In genomic region chr2:37156071-37156856, GRCh38 we compare ENCODE assay signal across 8 cellular contexts. TPM values are rescaled to one million over a fixed set of nuclear protein-coding genes. Genes with fewer than 3 reads are reported as not detected.
DNase-seq lines count a peak whose midpoint lies in the region; ATAC-seq, FAIRE-seq and TF ChIP-seq lines count a peak whose summit lies in the region.

No MANE protein-coding gene starts in this region.

- peaks cover 5% of the 10 kb centered on the region for H3K4me1 ChIP-seq in smooth muscle cell (ENCODE audit: low read depth)

- ATAC-seq in GM19397 (IDR thresholded peaks at IDR 0.05; ENCODE audit: unreplicated experiment), result peak; percentile 41
- ATAC-seq in T-cell (replicated peaks in 1 of 4), result peak; percentile 21 to 33 (median 24)

- POLR2A ChIA-PET in T-cell (lab: Charles Lee), result interaction anchor here (0.5 to 0.6 kb wide), 4 partner anchors 65 to 1595 kb away, joined by 3 to 6 read pairs (median 4); no protein-coding TSS in a partner anchor

- no peaks in the 10 kb centered on the region for H3K9me3 ChIP-seq in smooth muscle cell (replicated peaks; ENCODE audit: low read depth)

- TF ChIP-seq CTCF in bronchial epithelial cell (IDR thresholded peaks at IDR 0.05; ENCODE audit: insufficient read depth, low read length, severe bottlenecking) (no peak), smooth muscle cell (IDR thresholded peaks at IDR 0.05; ENCODE audit: borderline replicate concordance, insufficient read depth, poor library complexity, severe bottlenecking) (no peak)

- no peaks in the 10 kb centered on the region for H3K27me3 Mint-ChIP-seq in T-cell

- DNase-seq in Caki2 (ENCODE audit: low read depth) (peak; percentile 46), HS-27A (ENCODE audit: low read depth) (peak; percentile 19), T-cell (peak in 19 of 34 experiments; percentile 4 to 26 (median 16)), bronchial epithelial cell (ENCODE audit: low read depth) (peak; percentile 26), islet precursor cell (peak; percentile 80), smooth muscle cell (lab: John Stamatoyannopoulos, UW; ENCODE audit: unreplicated experiment) (peak; percentile 43)
- DNase-seq in NK-92 treated with Interleukin-12 subunit alpha and Interleukin-12 subunit beta, amount 100 ng/mL, for 24 hours (lab: John Stamatoyannopoulos, UW), result no peak

- in situ Hi-C loops in Caki2 (cut with HindIII; ENCODE audit: low pct_unique_long_range_greater_than_20kb, low sequenced_read_pairs), result no loop called here

- peaks cover 49% of the 10 kb centered on the region for H3K79me2 ChIP-seq in smooth muscle cell (ENCODE audit: low read depth)

- H3K4me3 ChIP-seq in bronchial epithelial cell (ENCODE audit: low read depth, low read length), result peak overlapping the region; percentile 81
- peak overlapping the region; percentile 91 for H3K4me3 ChIP-seq in smooth muscle cell

- H3K36me3 Mint-ChIP-seq in T-cell, result peaks cover 23% of the 10 kb centered on the region

- CTCF ChIA-PET in T-cell (lab: Charles Lee), result interaction anchor here (0.6 to 1.2 kb wide), 5 partner anchors 13 to 732 kb away, joined by 3 to 4 read pairs (median 4); no protein-coding TSS in a partner anchor

- peak overlapping the region; percentile 91 for H3K9ac ChIP-seq in smooth muscle cell (ENCODE audit: low read depth)

- peaks cover 15% of the 10 kb centered on the region for H4K20me1 ChIP-seq in smooth muscle cell (ENCODE audit: low read depth)

- H3K9me3 Mint-ChIP-seq in T-cell, result peaks cover 0 to 3% (median 2%) of the 10 kb centered on the region in 3 donors

- no peaks in the 10 kb centered on the region for H3K27me3 ChIP-seq in bronchial epithelial cell (ENCODE audit: control insufficient read depth, insufficient read depth, low read length)
- no peaks in the 10 kb centered on the region for H3K27me3 ChIP-seq in smooth muscle cell (ENCODE audit: low read depth)

- peak overlapping the region; percentile 88 to 95 (median 93) for H3K4me3 Mint-ChIP-seq in T-cell

- peak overlapping the region; percentile 88 to 91 for H3K27ac Mint-ChIP-seq in T-cell

- FAIRE-seq in bronchial epithelial cell (lab: Jason Lieb, UNC), result no peak

- H3K4me2 ChIP-seq in smooth muscle cell, result peak overlapping the region; percentile 85

- peak overlapping the region; percentile 76 for H2AFZ ChIP-seq in smooth muscle cell (ENCODE audit: low read depth)

- WGBS in smooth muscle cell (ENCODE audit: low lambda C conversion rate), result 6% methylated on average over 24 of the region's 27 CpGs

- no peaks in the 10 kb centered on the region for H3F3A ChIP-seq in smooth muscle cell (ENCODE audit: low read depth)

- H3K4me1 Mint-ChIP-seq in T-cell, result peaks cover 54 to 67% (median 58%) of the 10 kb centered on the region in 3 donors

- peak overlapping the region; percentile 75 for H3K27ac ChIP-seq in smooth muscle cell (ENCODE audit: low read depth)

- H3K36me3 ChIP-seq in bronchial epithelial cell (ENCODE audit: control insufficient read depth, insufficient read depth, low read length) (no peaks in the 10 kb centered on the region), smooth muscle cell (ENCODE audit: low read depth) (no peaks in the 10 kb centered on the region)

RNA-seq across cellular contexts. Expression of gene EIF2AK2, which starts 0.5 kb away (rescaled TPM):
- 16.8 and 17.0 TPM in 2 replicates for total RNA-seq in Caki2 (2014; rRNA removed; shearing (Covaris generic); ENCODE audit: low replicate concordance)
- total RNA-seq in T-cell (10 to 100 TPM; 21.7 to 37.5 (median 31.3) TPM), bronchial epithelial cell (10.5 and 11.1 TPM in 2 replicates), smooth muscle cell (24.6 and 32.9 TPM in 2 replicates)
- polyA plus RNA-seq in smooth muscle cell, result 21.0 and 25.1 TPM in 2 replicates

RNA-seq across cellular contexts. Expression of gene SULT6B1, which starts 32.2 kb away (rescaled TPM):
- not detected in 2 replicates for total RNA-seq in Caki2 (2014; rRNA removed; shearing (Covaris generic); ENCODE audit: low replicate concordance)
- total RNA-seq in T-cell (not detected), bronchial epithelial cell (not detected in 2 replicates), smooth muscle cell (not detected in 2 replicates)
- polyA plus RNA-seq in smooth muscle cell, result not detected in 2 replicates

RNA-seq across cellular contexts. Expression of gene CEBPZOS, which starts 40.0 kb away (rescaled TPM):
- 22.1 and 25.8 TPM in 2 replicates for total RNA-seq in Caki2 (2014; rRNA removed; shearing (Covaris generic); ENCODE audit: low replicate concordance)
- 10 to 100 TPM; 23.9 to 40.1 (median 37.5) TPM for total RNA-seq in T-cell
- 7.6 and 16.3 TPM in 2 replicates for total RNA-seq in bronchial epithelial cell
- total RNA-seq in smooth muscle cell, result 9.5 and 10.8 TPM in 2 replicates
- polyA plus RNA-seq in smooth muscle cell, result 7.8 and 10.1 TPM in 2 replicates
